In genomic region chr20:36320261-36320897, GRCh38 we compare ENCODE assay signal across 31 cellular contexts.
"Had no signal": no experiment of that assay in that cellular context is flagged by ENCODE, and none has a peak within 500 bp of the region (broad histone marks: within the 10 kb centered on the region; RNA-seq: fewer than 3 reads in every experiment).

No MANE protein-coding gene starts in this region.

- H3K9me3 Mint-ChIP-seq: activated T-helper 17 cell treated with anti-CD3 and anti-CD28 coated beads, Interleukin-2, amount 50 U/mL, for 72 hours had no signal

- H3K27me3 ChIP-seq: breast epithelium had no signal

- H3K4me3 Mint-ChIP-seq: activated B cell treated with CpG ODN at 0.5 μM for 24 hours; activated CD4-positive, alpha-beta memory T cell treated with anti-CD3 and anti-CD28 coated beads for 36 hours; activated CD4-positive, alpha-beta T cell treated with anti-CD3 and anti-CD28 coated beads, Interleukin-2, amount 10 ng/mL, durations not matched to agents 7 days and 5 days; activated naive CD4-positive, alpha-beta T cell treated with anti-CD3 and anti-CD28 coated beads, Interleukin-2, amount 10 ng/mL, durations not matched to agents 7 days and 5 days; activated naive CD8-positive, alpha-beta T cell treated with anti-CD3 and anti-CD28 coated beads for 36 hours; activated T-cell treated with anti-CD3 and anti-CD28 coated beads, Interleukin-2, amount 50 U/mL, for 4 hours; activated T-helper 17 cell treated with anti-CD3 and anti-CD28 coated beads, Interleukin-2, amount 50 U/mL, for 72 hours; T-cell had no signal

- H3K27ac ChIP-seq: breast epithelium, SK-N-MC had no signal

- H3K4me3 ChIP-seq: breast epithelium, MG63, SK-N-MC had no signal

- H3K4me1 Mint-ChIP-seq: activated B cell treated with CpG ODN at 0.5 μM for 24 hours; activated CD4-positive, alpha-beta T cell treated with anti-CD3 and anti-CD28 coated beads, Interleukin-2, amount 10 ng/mL, durations not matched to agents 7 days and 5 days; activated naive CD4-positive, alpha-beta T cell treated with anti-CD3 and anti-CD28 coated beads, Interleukin-2, amount 10 ng/mL, durations not matched to agents 7 days and 5 days; activated naive CD8-positive, alpha-beta T cell treated with anti-CD3 and anti-CD28 coated beads for 36 hours; activated T-helper 17 cell treated with anti-CD3 and anti-CD28 coated beads, Interleukin-2, amount 50 U/mL, for 72 hours; T-cell had no signal

- DNase-seq: activated B cell treated with CpG ODN at 0.5 μM for 24 hours; activated CD4-positive, alpha-beta memory T cell treated with anti-CD3 and anti-CD28 coated beads for 36 hours; activated CD4-positive, alpha-beta T cell treated with anti-CD3 and anti-CD28 coated beads for 1 hour; activated CD4-positive, alpha-beta T cell treated with anti-CD3 and anti-CD28 coated beads, Interleukin-2, amount 10 ng/mL, durations not matched to agents 7 days and 5 days; activated CD8-positive, alpha-beta memory T cell treated with anti-CD3 and anti-CD28 coated beads for 24 hours; activated gamma-delta T cell treated with Interleukin-2 at 50 U/mL for 16 hours; activated naive CD4-positive, alpha-beta T cell treated with anti-CD3 and anti-CD28 coated beads, Interleukin-2, amount 10 ng/mL, durations not matched to agents 7 days and 5 days; activated naive CD8-positive, alpha-beta T cell treated with anti-CD3 and anti-CD28 coated beads for 36 hours; activated T-cell treated with anti-CD3 and anti-CD28 coated beads, Interleukin-2, amount 50 U/mL, for 4 hours; caudate nucleus; MG63; MV-4-11; NCI-H1092 treated with DMSO at 0.1 percent for 48 hours; NCI-H1436; NCI-H1694 treated with DMSO at 0.1 percent for 48 hours; NCI-H2029 treated with DMSO at 0.1 percent for 48 hours; NCI-H345; NCI-H510A; NCI-H526 treated with DMSO at 0.1 percent for 48 hours; NCI-H82; OCI-M1; RPMI8226; T-cell; T-helper 2 cell; T1000 had no signal

- FAIRE-seq: TTC549 had no signal

- H3K4me1 ChIP-seq: breast epithelium had no signal

- H3K36me3 Mint-ChIP-seq: activated CD4-positive, alpha-beta memory T cell treated with anti-CD3 and anti-CD28 coated beads for 36 hours; activated naive CD4-positive, alpha-beta T cell treated with anti-CD3 and anti-CD28 coated beads, Interleukin-2, amount 10 ng/mL, durations not matched to agents 7 days and 5 days; activated naive CD8-positive, alpha-beta T cell treated with anti-CD3 and anti-CD28 coated beads for 36 hours; T-cell had no signal

- H3K27ac Mint-ChIP-seq: activated B cell treated with CpG ODN at 0.5 μM for 24 hours; activated CD4-positive, alpha-beta memory T cell treated with anti-CD3 and anti-CD28 coated beads for 36 hours; activated CD4-positive, alpha-beta T cell treated with anti-CD3 and anti-CD28 coated beads, Interleukin-2, amount 10 ng/mL, durations not matched to agents 7 days and 5 days; activated naive CD4-positive, alpha-beta T cell treated with anti-CD3 and anti-CD28 coated beads, Interleukin-2, amount 10 ng/mL, durations not matched to agents 7 days and 5 days; activated naive CD8-positive, alpha-beta T cell treated with anti-CD3 and anti-CD28 coated beads for 36 hours; activated T-helper 17 cell treated with anti-CD3 and anti-CD28 coated beads, Interleukin-2, amount 50 U/mL, for 72 hours; T-cell had no signal

- H3K36me3 ChIP-seq: breast epithelium, MG63 had no signal

- ATAC-seq: activated T-cell treated with anti-CD3 and anti-CD28 coated beads, Interleukin-2, amount 50 U/mL, for 4 hours; activated T-helper 17 cell treated with anti-CD3 and anti-CD28 coated beads, Interleukin-2, amount 50 U/mL, for 72 hours; Panc1; Right ventricle myocardium inferior; T-cell had no signal
